18 cellular contexts compared by ENCODE assay signal in the genomic region with DNA sequence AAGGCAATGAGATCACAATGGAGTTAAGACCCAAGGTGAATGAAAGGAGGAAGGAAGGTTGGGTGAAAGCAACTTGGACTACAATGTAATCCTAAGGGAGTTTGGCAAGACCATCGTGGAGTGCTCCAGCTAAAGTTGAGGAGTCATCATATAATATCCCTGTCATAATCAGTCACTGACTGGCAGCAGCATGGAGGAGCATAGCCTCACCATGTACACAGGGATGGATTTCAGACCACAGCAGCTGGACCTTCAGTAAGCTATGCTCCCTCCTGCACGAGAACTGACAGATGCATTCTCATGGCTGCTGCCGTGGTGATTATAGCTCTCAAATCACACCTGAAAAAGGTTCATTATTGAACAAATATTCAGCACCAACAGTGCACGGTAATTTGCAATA.
"Had no signal": no experiment of that assay in that cellular context is flagged by ENCODE, and none has a peak within 500 bp of the region (broad histone marks: within the 10 kb centered on the region; RNA-seq: fewer than 3 reads in every experiment).

No MANE protein-coding gene starts in this region.

- H3K4me3 ChIP-seq: esophagus squamous epithelium, left lung, mucosa of descending colon, pancreas, thoracic aorta had no signal

- H3K27me3 ChIP-seq: esophagus squamous epithelium, left lung, pancreas had no signal

- H3K4me1 ChIP-seq: pancreas had no signal

- H3K4me1 Mint-ChIP-seq: brain; central memory CD8-positive, alpha-beta T cell; stimulated activated effector memory CD8-positive, alpha-beta T cell treated with anti-CD3 and anti-CD28 coated beads, Interleukin-12 subunit alpha, Interleukin-12 subunit beta, amount 100 ng/mL, for 72 hours had no signal

- ATAC-seq: left lung; mucosa of descending colon; naive thymus-derived CD4-positive, alpha-beta T cell; stimulated activated effector memory CD8-positive, alpha-beta T cell treated with anti-CD3 and anti-CD28 coated beads, Interleukin-12 subunit alpha, Interleukin-12 subunit beta, amount 100 ng/mL, for 72 hours had no signal

- H3K27me3 Mint-ChIP-seq: activated naive CD8-positive, alpha-beta T cell; central memory CD8-positive, alpha-beta T cell had no signal

- H3K36me3 ChIP-seq: thoracic aorta had no signal

- H3K9me3 Mint-ChIP-seq: brain; central memory CD8-positive, alpha-beta T cell; memory B cell; naive thymus-derived CD4-positive, alpha-beta T cell; stimulated activated effector memory CD8-positive, alpha-beta T cell treated with anti-CD3 and anti-CD28 coated beads, Interleukin-12 subunit alpha, Interleukin-12 subunit beta, amount 100 ng/mL, for 72 hours had no signal

- H3K9me3 ChIP-seq: esophagus squamous epithelium, left lung, mucosa of descending colon, pancreas, thoracic aorta had no signal

- H3K4me3 Mint-ChIP-seq: activated naive CD8-positive, alpha-beta T cell; brain; central memory CD8-positive, alpha-beta T cell; memory B cell; naive thymus-derived CD4-positive, alpha-beta T cell; stimulated activated effector memory CD8-positive, alpha-beta T cell treated with anti-CD3 and anti-CD28 coated beads, Interleukin-12 subunit alpha, Interleukin-12 subunit beta, amount 100 ng/mL, for 72 hours had no signal

- DNase-seq: activated CD4-positive, alpha-beta T cell treated with anti-CD3 and anti-CD28 coated beads, Interleukin-2, amount 50 U/mL, for 48 hours; activated T-cell treated with anti-CD3 and anti-CD28 coated beads, Interleukin-2, amount 50 U/mL, for 1 hour; amygdala; effector CD8-positive, alpha-beta T cell; esophagus squamous epithelium; hypothalamus; kidney; left lung; mucosa of descending colon; naive thymus-derived CD4-positive, alpha-beta T cell; pancreas; T1000 had no signal

- H3K27ac Mint-ChIP-seq: activated naive CD8-positive, alpha-beta T cell; memory B cell; stimulated activated effector memory CD8-positive, alpha-beta T cell treated with anti-CD3 and anti-CD28 coated beads, Interleukin-12 subunit alpha, Interleukin-12 subunit beta, amount 100 ng/mL, for 72 hours had no signal

- H3K36me3 Mint-ChIP-seq: activated naive CD8-positive, alpha-beta T cell had no signal

- H3K27ac ChIP-seq: esophagus squamous epithelium, left lung, pancreas, thoracic aorta had no signal
